Comparison of ENCODE assay signal across 1 cellular context in the genomic region with DNA sequence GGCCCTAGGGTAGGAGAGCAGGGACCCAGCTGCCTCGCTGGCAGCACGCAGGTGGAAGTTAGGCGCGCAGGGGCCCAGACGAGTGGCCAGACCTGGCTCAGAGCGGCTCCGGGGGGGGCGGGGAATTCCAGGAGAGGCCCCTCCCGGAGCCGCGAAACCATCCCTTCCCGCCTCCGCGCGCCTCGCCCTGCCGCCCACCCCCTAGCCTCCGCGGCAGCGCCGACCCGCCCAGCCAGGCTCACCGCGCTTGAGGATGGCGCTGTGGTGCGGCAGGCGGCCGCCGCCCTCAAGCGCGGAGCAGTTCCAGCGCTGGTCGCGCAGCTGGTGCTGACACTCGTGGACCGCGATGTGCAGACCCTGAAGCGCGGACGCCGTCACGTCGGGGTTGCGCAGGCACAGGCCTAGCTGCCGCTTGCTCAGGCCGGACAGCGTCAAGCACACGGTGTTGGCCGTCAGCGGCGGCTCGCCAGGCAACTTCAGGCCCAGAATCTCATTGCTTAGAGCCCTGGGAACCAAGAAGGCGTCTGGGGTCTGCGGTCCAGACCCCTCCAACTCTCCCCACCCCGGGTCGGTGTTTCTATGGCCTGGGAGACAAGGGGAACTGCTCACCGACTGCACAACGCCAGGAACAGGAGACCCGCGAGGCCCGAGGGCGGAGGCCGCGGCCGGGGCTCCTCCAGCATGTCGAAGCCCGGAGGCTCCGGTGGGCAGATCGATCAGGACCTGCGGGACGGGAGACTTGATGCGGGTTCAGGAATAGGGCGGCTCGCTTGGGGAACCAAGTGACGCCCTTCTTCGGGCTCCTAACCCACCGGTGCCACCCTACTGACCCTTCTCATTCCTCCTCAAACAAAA.
TF ChIP-seq lines count a peak whose summit lies in the region.

No MANE protein-coding gene starts in this region.

TF ChIP-seq in K562, 482 proteins besides CTCF, POLR2A, EP300 and RAD21:
- TF ChIP-seq NRF1 (conservative IDR thresholded peaks at IDR 0.05 in 1 of 2, IDR thresholded peaks at IDR 0.05 in 1 of 2) = peak; percentile 30 to 37; a peak in 1 of 4 replicates
- no peak for TF ChIP-seq CBFA2T2 (conservative IDR thresholded peaks at IDR 0.05)
- TF ChIP-seq EGR1 (conservative IDR thresholded peaks at IDR 0.05) = 0 out of 2 replicates have a peak, but pooled peaks have one; percentile 25
- TF ChIP-seq, protein P1, sequence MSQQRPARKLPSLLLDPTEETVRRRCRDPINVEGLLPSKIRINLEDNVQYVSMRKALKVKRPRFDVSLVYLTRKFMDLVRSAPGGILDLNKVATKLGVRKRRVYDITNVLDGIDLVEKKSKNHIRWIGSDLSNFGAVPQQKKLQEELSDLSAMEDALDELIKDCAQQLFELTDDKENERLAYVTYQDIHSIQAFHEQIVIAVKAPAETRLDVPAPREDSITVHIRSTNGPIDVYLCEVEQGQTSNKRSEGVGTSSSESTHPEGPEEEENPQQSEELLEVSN (IDR thresholded peaks at IDR 0.05; ENCODE audit: borderline replicate concordance in 1 of 2, extremely low read depth in 1 of 2, insufficient read depth in 1 of 2, insufficient read length in 1 of 2, low read depth in 1 of 2, low read length in 1 of 2, poor library complexity in 1 of 2, severe bottlenecking in 1 of 2) = peak in 1 of 2 experiments; percentile 46
- TF ChIP-seq GATAD2A (IDR thresholded peaks at IDR 0.05) = 0 out of 2 replicates have a peak, but pooled peaks have one; percentile 15
- TF ChIP-seq, protein P2, sequence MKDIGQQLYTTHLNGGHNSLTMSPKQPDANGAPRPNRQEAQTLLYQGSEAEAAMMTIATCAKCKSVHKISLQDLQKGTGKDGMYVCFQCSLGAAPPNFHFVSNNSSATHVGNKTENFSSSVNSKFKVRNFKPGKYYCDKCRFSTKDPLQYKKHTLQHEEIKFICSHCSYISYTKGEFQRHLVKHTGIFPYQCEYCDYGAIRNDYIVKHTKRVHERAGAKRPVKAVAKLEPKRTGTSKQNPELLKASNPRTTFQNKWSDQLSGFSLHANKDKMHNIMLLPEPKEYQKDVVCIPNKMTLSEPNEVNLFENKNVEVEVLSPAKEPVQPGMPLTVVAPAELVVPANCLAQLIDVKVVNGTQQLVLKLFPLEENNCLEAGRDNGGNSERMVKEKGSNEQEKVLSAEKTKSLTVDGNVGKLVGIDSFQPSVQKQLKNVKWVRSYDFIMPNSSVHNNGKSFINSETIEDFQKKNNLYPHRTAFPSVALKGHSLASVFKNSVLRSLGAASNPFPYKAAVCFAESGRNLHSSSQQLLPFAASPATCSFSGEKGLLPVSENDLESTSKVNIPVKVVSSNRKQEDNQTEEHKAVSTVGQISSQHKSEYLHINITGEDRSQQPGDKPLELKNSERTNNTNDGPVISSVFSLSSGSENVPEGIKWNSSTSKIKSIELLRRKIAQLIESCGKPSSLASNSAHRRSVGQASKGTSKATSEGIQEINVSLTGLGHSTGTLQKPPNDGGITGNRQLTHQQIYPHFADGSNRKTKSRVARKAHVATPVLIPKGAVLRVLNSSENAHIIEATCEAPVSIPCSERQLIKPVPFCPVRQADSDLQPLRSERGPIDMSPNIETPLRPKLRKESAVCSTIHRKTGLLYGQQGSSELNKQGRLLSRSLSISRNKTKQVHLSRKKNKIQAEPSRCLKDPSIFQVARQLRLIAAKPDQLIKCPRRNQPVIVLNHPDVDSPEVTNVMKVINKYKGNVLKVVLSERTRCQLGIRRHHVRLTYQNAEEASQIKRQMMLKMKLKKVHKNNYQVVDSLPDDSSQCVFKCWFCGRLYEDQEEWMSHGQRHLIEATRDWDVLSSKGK (CRISPR knock-in tag; IDR thresholded peaks at IDR 0.05) = no peak
- TF ChIP-seq, protein P3, sequence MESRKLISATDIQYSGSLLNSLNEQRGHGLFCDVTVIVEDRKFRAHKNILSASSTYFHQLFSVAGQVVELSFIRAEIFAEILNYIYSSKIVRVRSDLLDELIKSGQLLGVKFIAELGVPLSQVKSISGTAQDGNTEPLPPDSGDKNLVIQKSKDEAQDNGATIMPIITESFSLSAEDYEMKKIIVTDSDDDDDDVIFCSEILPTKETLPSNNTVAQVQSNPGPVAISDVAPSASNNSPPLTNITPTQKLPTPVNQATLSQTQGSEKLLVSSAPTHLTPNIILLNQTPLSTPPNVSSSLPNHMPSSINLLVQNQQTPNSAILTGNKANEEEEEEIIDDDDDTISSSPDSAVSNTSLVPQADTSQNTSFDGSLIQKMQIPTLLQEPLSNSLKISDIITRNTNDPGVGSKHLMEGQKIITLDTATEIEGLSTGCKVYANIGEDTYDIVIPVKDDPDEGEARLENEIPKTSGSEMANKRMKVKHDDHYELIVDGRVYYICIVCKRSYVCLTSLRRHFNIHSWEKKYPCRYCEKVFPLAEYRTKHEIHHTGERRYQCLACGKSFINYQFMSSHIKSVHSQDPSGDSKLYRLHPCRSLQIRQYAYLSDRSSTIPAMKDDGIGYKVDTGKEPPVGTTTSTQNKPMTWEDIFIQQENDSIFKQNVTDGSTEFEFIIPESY (CRISPR knock-in tag; IDR thresholded peaks at IDR 0.05) = peak; percentile 99
TF ChIP-seq in K562: peak in this region for 5.
